In genomic region chr13:42847891-42848663, GRCh38 we compare ENCODE assay signal across 30 cellular contexts.
DNase-seq lines count a peak whose midpoint lies in the region; ATAC-seq, FAIRE-seq and TF ChIP-seq lines count a peak whose summit lies in the region.
"Had no signal": no experiment of that assay in that cellular context is flagged by ENCODE, and none has a peak within 500 bp of the region (broad histone marks: within the 10 kb centered on the region; RNA-seq: fewer than 3 reads in every experiment).

No MANE protein-coding gene starts in this region.

- TF ChIP-seq EP300 in upper lobe of left lung (IDR thresholded peaks at IDR 0.05): no peak

- H3K4me1 ChIP-seq in keratinocyte (ENCODE audit: control insufficient read depth, extremely low read depth, insufficient read depth, low read length): no peaks in the 10 kb centered on the region
- H3K4me1 ChIP-seq in upper lobe of left lung: no peaks in the 10 kb centered on the region
- H3K4me1 ChIP-seq: ascending aorta, heart left ventricle, pancreas, right atrium auricular region had no signal

- no peaks in the 10 kb centered on the region for H3K36me3 Mint-ChIP-seq in type B pancreatic cell
- H3K36me3 Mint-ChIP-seq: activated naive CD4-positive, alpha-beta T cell treated with anti-CD3 and anti-CD28 coated beads, Interleukin-2, amount 50 U/mL, for 72 hours; IgD-negative memory B cell; natural killer cell had no signal

- CTCF ChIA-PET in AG04449 (lab: Yijun Ruan, JAX): interaction anchor here (1.9 kb wide), 1 partner anchor 11 kb away, joined by 7 read pairs; no protein-coding TSS in a partner anchor

- no peak overlapping the region for H3K4me2 ChIP-seq in keratinocyte (ENCODE audit: control insufficient read depth, extremely low read depth, insufficient read depth, low read depth, low read length)

- TF ChIP-seq POLR2A in upper lobe of left lung (IDR thresholded peaks at IDR 0.05): no peak

- dilution Hi-C loops in keratinocyte (cut with MboI; ENCODE audit: extremely low pct_ligation_motif_present, low sequenced_read_pairs): no loop called here

- no peaks in the 10 kb centered on the region for H4K20me1 ChIP-seq in keratinocyte (ENCODE audit: control insufficient read depth, extremely low read depth, insufficient read depth, low read length)

- DNase-seq in AG04449 (ENCODE audit: low read depth, low spot score) (peak; percentile 71), HT1080 (ENCODE audit: low read depth) (peak; percentile 3), brain microvascular endothelial cell (peak; percentile 49), keratinocyte (ENCODE audit: low read depth, low spot score) (no peak), upper lobe of left lung (no peak), GM13976 (ENCODE audit: low spot score) (no peak), type B pancreatic cell (ENCODE audit: extremely low spot score, unreplicated experiment) (no peak)
- DNase-seq: activated CD4-positive, alpha-beta T cell treated with anti-CD3 and anti-CD28 coated beads, Interleukin-2, amount 10 ng/mL, durations not matched to agents 7 days and 5 days; effector memory CD8-positive, alpha-beta T cell; GDM1; heart left ventricle; left colon; mesendoderm; MG63; natural killer cell; NCI-H1417 treated with DMSO at 0.1 percent for 48 hours; NCI-H510A treated with DMSO at 0.1 percent for 48 hours; pancreas had no signal

- no peak overlapping the region for H3K9ac ChIP-seq in keratinocyte (ENCODE audit: control insufficient read depth, extremely low read depth, insufficient read depth, low read length)

- ATAC-seq in upper lobe of left lung (ENCODE audit: low FRiP score in 2 of 2): no peak
- no peak for ATAC-seq in GM21576 (IDR thresholded peaks at IDR 0.05; ENCODE audit: unreplicated experiment)
- ATAC-seq: activated naive CD4-positive, alpha-beta T cell treated with anti-CD3 and anti-CD28 coated beads, Interleukin-2, amount 50 U/mL, for 72 hours; activated T-helper 17 cell treated with anti-CD3 and anti-CD28 coated beads, Interleukin-2, amount 50 U/mL, for 72 hours; effector memory CD8-positive, alpha-beta T cell; esophagus mucosa; heart left ventricle; left colon; natural killer cell; Panc1; pancreas had no signal

- no peak overlapping the region for H3K27ac Mint-ChIP-seq in type B pancreatic cell
- H3K27ac Mint-ChIP-seq: activated CD4-positive, alpha-beta T cell treated with anti-CD3 and anti-CD28 coated beads, Interleukin-2, amount 10 ng/mL, durations not matched to agents 7 days and 5 days; activated naive CD4-positive, alpha-beta T cell treated with anti-CD3 and anti-CD28 coated beads, Interleukin-2, amount 50 U/mL, for 72 hours; activated T-helper 17 cell treated with anti-CD3 and anti-CD28 coated beads, Interleukin-2, amount 50 U/mL, for 72 hours; effector memory CD8-positive, alpha-beta T cell; IgD-negative memory B cell; natural killer cell; T-helper 1 cell treated with Interleukin-12 subunit alpha and Interleukin-12 subunit beta and Interleukin-4 antibody, amounts not matched to agents 30 μg/mL and 1 μg/mL, for 36 hours had no signal

- no peaks in the 10 kb centered on the region for H3K9me3 ChIP-seq in keratinocyte (ENCODE audit: control insufficient read depth, low read depth, low read length)
- no peaks in the 10 kb centered on the region for H3K9me3 ChIP-seq in upper lobe of left lung
- H3K9me3 ChIP-seq: ascending aorta, heart left ventricle, MG63, pancreas, right atrium auricular region had no signal

- in situ Hi-C loops in brain microvascular endothelial cell (cut with HindIII; ENCODE audit: low pct_ligation_motif_present, low sequenced_read_pairs) (no loop called here), GM13976 (cut with MboI; ENCODE audit: low sequenced_read_pairs, unreplicated experiment) (no loop called here)

- H3K36me3 ChIP-seq in brain microvascular endothelial cell (replicated peaks) (no peaks in the 10 kb centered on the region), keratinocyte (ENCODE audit: control insufficient read depth in 2 of 2, extremely low read depth in 1 of 2, insufficient read depth in 2 of 2, low read length in 2 of 2) (no peaks in the 10 kb centered on the region), upper lobe of left lung (no peaks in the 10 kb centered on the region)
- H3K36me3 ChIP-seq: ascending aorta, heart left ventricle, MG63, pancreas, right atrium auricular region had no signal

- POLR2A ChIA-PET in AG04449 (lab: Yijun Ruan, JAX): no interaction called here

- no peaks in the 10 kb centered on the region for H3K79me2 ChIP-seq in keratinocyte (ENCODE audit: control insufficient read depth, insufficient read depth, low read length)

- H3K9me3 Mint-ChIP-seq in type B pancreatic cell: no peaks in the 10 kb centered on the region
- H3K9me3 Mint-ChIP-seq: activated CD4-positive, alpha-beta T cell treated with anti-CD3 and anti-CD28 coated beads, Interleukin-2, amount 10 ng/mL, durations not matched to agents 7 days and 5 days; activated naive CD4-positive, alpha-beta T cell treated with anti-CD3 and anti-CD28 coated beads, Interleukin-2, amount 50 U/mL, for 72 hours; effector memory CD8-positive, alpha-beta T cell; IgD-negative memory B cell; T-helper 1 cell treated with Interleukin-12 subunit alpha and Interleukin-12 subunit beta and Interleukin-4 antibody, amounts not matched to agents 30 μg/mL and 1 μg/mL, for 36 hours had no signal

- WGBS in upper lobe of left lung, 2 donors: 47 to 60% methylated on average over 3 of the region's 3 CpGs

- H2AFZ ChIP-seq in keratinocyte (ENCODE audit: control insufficient read depth, low read length): no peak overlapping the region

- TF ChIP-seq CTCF in AG04449 (IDR thresholded peaks at IDR 0.05; ENCODE audit: insufficient read depth, low read length, missing control alignments) (no peak), brain microvascular endothelial cell (IDR thresholded peaks at IDR 0.05; ENCODE audit: low read depth, low read length, missing control alignments) (no peak), keratinocyte (optimal IDR thresholded peaks at IDR 0.05 in 1 of 3, IDR thresholded peaks at IDR 0.05 in 1 of 3, conservative IDR thresholded peaks at IDR 0.05 in 1 of 3; ENCODE audit: extremely low read depth in 1 of 3, insufficient read depth in 2 of 3, low read length in 3 of 3) (no peak), upper lobe of left lung (IDR thresholded peaks at IDR 0.05) (no peak), GM13976 (IDR thresholded peaks at IDR 0.05; ENCODE audit: borderline replicate concordance, control extremely low read depth, extremely low read depth, insufficient read depth, missing control alignments) (no peak), type B pancreatic cell (conservative IDR thresholded peaks at IDR 0.05) (no peak)

- H3K27ac ChIP-seq in brain microvascular endothelial cell (peak overlapping the region; percentile 43), keratinocyte (ENCODE audit: control insufficient read depth, insufficient read depth, low read length) (no peak overlapping the region), upper lobe of left lung (no peak overlapping the region)
- H3K27ac ChIP-seq: ascending aorta, C4-2B, heart left ventricle, HL-60, pancreas, right atrium auricular region had no signal

- H3K4me3 ChIP-seq in AG04449 (ENCODE audit: low read depth, low read length): no peak overlapping the region
- no peak overlapping the region for H3K4me3 ChIP-seq in brain microvascular endothelial cell (ENCODE audit: low read depth, low read length)
- no peak overlapping the region for H3K4me3 ChIP-seq in keratinocyte (ENCODE audit: control insufficient read depth in 2 of 3, extremely low read depth in 1 of 3, insufficient read depth in 2 of 3, low read depth in 1 of 3, low read length in 3 of 3)
- H3K4me3 ChIP-seq in upper lobe of left lung: no peak overlapping the region
- H3K4me3 ChIP-seq: ascending aorta, heart left ventricle, MG63, pancreas, right atrium auricular region had no signal

- H3K4me3 Mint-ChIP-seq in type B pancreatic cell: no peak overlapping the region
- H3K4me3 Mint-ChIP-seq: activated CD4-positive, alpha-beta T cell treated with anti-CD3 and anti-CD28 coated beads, Interleukin-2, amount 10 ng/mL, durations not matched to agents 7 days and 5 days; activated T-helper 17 cell treated with anti-CD3 and anti-CD28 coated beads, Interleukin-2, amount 50 U/mL, for 72 hours; effector memory CD8-positive, alpha-beta T cell; IgD-negative memory B cell; natural killer cell; T-helper 1 cell treated with Interleukin-12 subunit alpha and Interleukin-12 subunit beta and Interleukin-4 antibody, amounts not matched to agents 30 μg/mL and 1 μg/mL, for 36 hours had no signal

- H3K27me3 ChIP-seq in brain microvascular endothelial cell (replicated peaks) (no peaks in the 10 kb centered on the region), keratinocyte (ENCODE audit: control insufficient read depth, extremely low read depth, insufficient read depth, low read length) (peaks cover 4% of the 10 kb centered on the region), upper lobe of left lung (no peaks in the 10 kb centered on the region)
- H3K27me3 ChIP-seq: ascending aorta, heart left ventricle, MG63, pancreas, right atrium auricular region had no signal

- H3K27me3 Mint-ChIP-seq in type B pancreatic cell: no peaks in the 10 kb centered on the region

- peak; percentile 26 for FAIRE-seq in keratinocyte (lab: Jason Lieb, UNC)
- FAIRE-seq: A204.1, pancreas had no signal

- H3K9me1 ChIP-seq in keratinocyte (ENCODE audit: control insufficient read depth, extremely low read depth, insufficient read depth, low read length): no peaks in the 10 kb centered on the region

- peaks cover 13% of the 10 kb centered on the region for H3K4me1 Mint-ChIP-seq in type B pancreatic cell (ENCODE audit: unreplicated experiment)
- H3K4me1 Mint-ChIP-seq: activated CD4-positive, alpha-beta T cell treated with anti-CD3 and anti-CD28 coated beads, Interleukin-2, amount 10 ng/mL, durations not matched to agents 7 days and 5 days; activated T-helper 17 cell treated with anti-CD3 and anti-CD28 coated beads, Interleukin-2, amount 50 U/mL, for 72 hours; IgD-negative memory B cell; natural killer cell had no signal

Comparison
In these comparisons a context has a peak if more than half of its experiments do, and no peak if none do; other contexts are left out.
1. DNase-seq: peak in AG04449 (single experiment), HT1080 (single experiment) and brain microvascular endothelial cell (single experiment); none in keratinocyte (single experiment), upper lobe of left lung (0 of 2), GM13976 (single experiment) and type B pancreatic cell (single experiment).